Comparison of ENCODE assay signal across 16 cellular contexts in genomic region chr17:1880851-1881630, GRCh38. TPM values are rescaled to one million over a fixed set of nuclear protein-coding genes. Genes with fewer than 3 reads are reported as not detected.
DNase-seq lines count a peak whose midpoint lies in the region; ATAC-seq, FAIRE-seq and TF ChIP-seq lines count a peak whose summit lies in the region.
"Had no signal": no experiment of that assay in that cellular context is flagged by ENCODE, and none has a peak within 500 bp of the region (broad histone marks: within the 10 kb centered on the region; RNA-seq: fewer than 3 reads in every experiment).

No MANE protein-coding gene starts in this region.

- H3K27me3 ChIP-seq in CD4-positive, CD25-positive, alpha-beta regulatory T cell (ENCODE audit: control insufficient read depth, insufficient read depth, low read length): no peaks in the 10 kb centered on the region
- H3K27me3 ChIP-seq in WERI-Rb-1 (ENCODE audit: insufficient read depth, low read depth, severe bottlenecking): no peaks in the 10 kb centered on the region
- H3K27me3 ChIP-seq in osteoblast (ENCODE audit: insufficient read depth, low read length): no peaks in the 10 kb centered on the region

- H3K4me2 ChIP-seq in osteoblast (ENCODE audit: insufficient read depth, low read length): no peak overlapping the region

- no peaks in the 10 kb centered on the region for H3K9me3 ChIP-seq in CD4-positive, CD25-positive, alpha-beta regulatory T cell (ENCODE audit: control insufficient read depth in 2 of 2, low read length in 2 of 2)
- H3K9me3 ChIP-seq in WERI-Rb-1 (ENCODE audit: severe bottlenecking) (no peaks in the 10 kb centered on the region), osteoblast (ENCODE audit: low read depth, low read length) (peaks cover 2% of the 10 kb centered on the region)

- H3K36me3 ChIP-seq in CD4-positive, CD25-positive, alpha-beta regulatory T cell (ENCODE audit: control insufficient read depth, insufficient read depth, low read length): peaks cover 88% of the 10 kb centered on the region
- peaks cover 89% of the 10 kb centered on the region for H3K36me3 ChIP-seq in WERI-Rb-1
- H3K36me3 ChIP-seq in osteoblast (ENCODE audit: insufficient read depth, low read length): peaks cover 70% of the 10 kb centered on the region

- peaks cover 4 to 8% (median 6%) of the 10 kb centered on the region in 4 donors for H3K4me1 Mint-ChIP-seq in CD4-positive, CD25-positive, alpha-beta regulatory T cell
- H3K4me1 Mint-ChIP-seq in activated T-helper 17 cell treated with anti-CD3 and anti-CD28 coated beads, Interleukin-2, amount 50 U/mL, for 72 hours: no peaks in the 10 kb centered on the region
- H3K4me1 Mint-ChIP-seq: natural killer cell had no signal

- H2AFZ ChIP-seq in osteoblast (ENCODE audit: low read length): no peak overlapping the region

- no peaks in the 10 kb centered on the region for H4K20me1 ChIP-seq in osteoblast (ENCODE audit: insufficient read depth, low read length)

- no peaks in the 10 kb centered on the region for H3K79me2 ChIP-seq in osteoblast (ENCODE audit: insufficient read depth, low read length)

- H3K4me3 Mint-ChIP-seq in CD4-positive, CD25-positive, alpha-beta regulatory T cell: no peak overlapping the region
- no peak overlapping the region for H3K4me3 Mint-ChIP-seq in activated T-helper 17 cell treated with anti-CD3 and anti-CD28 coated beads, Interleukin-2, amount 50 U/mL, for 72 hours
- H3K4me3 Mint-ChIP-seq: natural killer cell had no signal

- H3K36me3 Mint-ChIP-seq in CD4-positive, CD25-positive, alpha-beta regulatory T cell: peaks cover 74% of the 10 kb centered on the region
- peaks cover 93% of the 10 kb centered on the region for H3K36me3 Mint-ChIP-seq in activated T-helper 17 cell treated with anti-CD3 and anti-CD28 coated beads, Interleukin-2, amount 50 U/mL, for 72 hours (ENCODE audit: low read depth)

- no peaks in the 10 kb centered on the region for H3K9me3 Mint-ChIP-seq in CD4-positive, CD25-positive, alpha-beta regulatory T cell
- H3K9me3 Mint-ChIP-seq in activated T-helper 17 cell treated with anti-CD3 and anti-CD28 coated beads, Interleukin-2, amount 50 U/mL, for 72 hours: no peaks in the 10 kb centered on the region
- H3K9me3 Mint-ChIP-seq: natural killer cell had no signal

- no peak for ATAC-seq in CD4-positive, CD25-positive, alpha-beta regulatory T cell (ENCODE audit: low read depth in 2 of 2)
- ATAC-seq in activated T-helper 17 cell treated with anti-CD3 and anti-CD28 coated beads, Interleukin-2, amount 50 U/mL, for 72 hours (replicated peaks): no peak
- ATAC-seq: left colon, natural killer cell had no signal

- TF ChIP-seq CTCF in WERI-Rb-1 (IDR thresholded peaks at IDR 0.05; ENCODE audit: low read depth, low read length): no peak
- no peak for TF ChIP-seq CTCF in osteoblast (IDR thresholded peaks at IDR 0.05; ENCODE audit: extremely low read depth, low read depth, low read length)

- no peaks in the 10 kb centered on the region for H3K27me3 Mint-ChIP-seq in CD4-positive, CD25-positive, alpha-beta regulatory T cell
- H3K27me3 Mint-ChIP-seq in activated T-helper 17 cell treated with anti-CD3 and anti-CD28 coated beads, Interleukin-2, amount 50 U/mL, for 72 hours: no peaks in the 10 kb centered on the region

- no peak overlapping the region for H3K4me3 ChIP-seq in CD4-positive, CD25-positive, alpha-beta regulatory T cell (ENCODE audit: low read depth, low read length)
- no peak overlapping the region for H3K4me3 ChIP-seq in WERI-Rb-1 (ENCODE audit: low read depth, low read length)
- H3K4me3 ChIP-seq in osteoblast (ENCODE audit: insufficient read depth, low read length): no peak overlapping the region

- H3K27ac ChIP-seq in CD4-positive, CD25-positive, alpha-beta regulatory T cell (ENCODE audit: insufficient read depth, low read length, poor library complexity, severe bottlenecking): no peak overlapping the region
- peak overlapping the region; percentile 79 for H3K27ac ChIP-seq in WERI-Rb-1
- no peak overlapping the region for H3K27ac ChIP-seq in osteoblast (ENCODE audit: low read depth, low read length)
- H3K27ac ChIP-seq: VCaP had no signal

- H3K4me1 ChIP-seq in CD4-positive, CD25-positive, alpha-beta regulatory T cell (ENCODE audit: control insufficient read depth, insufficient read depth, low read length, poor library complexity, severe bottlenecking): no peaks in the 10 kb centered on the region
- no peaks in the 10 kb centered on the region for H3K4me1 ChIP-seq in osteoblast (ENCODE audit: insufficient read depth, low read length)

- no peak for FAIRE-seq in frontal cortex (lab: Jason Lieb, UNC)
- FAIRE-seq: H1 had no signal

- peak overlapping the region in 2 of 3 donors; percentile 7 to 71 for H3K27ac Mint-ChIP-seq in CD4-positive, CD25-positive, alpha-beta regulatory T cell
- H3K27ac Mint-ChIP-seq in activated T-helper 17 cell treated with anti-CD3 and anti-CD28 coated beads, Interleukin-2, amount 50 U/mL, for 72 hours: no peak overlapping the region
- H3K27ac Mint-ChIP-seq: natural killer cell had no signal

- DNase-seq in CD4-positive, CD25-positive, alpha-beta regulatory T cell: no peak
- DNase-seq in WERI-Rb-1: no peak
- peak; percentile 33 to 37 for DNase-seq in frontal cortex (ENCODE audit: low spot score in 2 of 2)
- peak; percentile 85 for DNase-seq in osteoblast (ENCODE audit: insufficient read length, low spot score, missing footprints)
- no peak for DNase-seq in CD1c-positive myeloid dendritic cell (ENCODE audit: extremely low spot score)
- no peak for DNase-seq in SHP77 (lab: John Stamatoyannopoulos, UW)
- DNase-seq in NCI-H2081 treated with DMSO at 0.1 percent for 48 hours (lab: John Stamatoyannopoulos, UW): no peak
- DNase-seq: activated naive CD4-positive, alpha-beta T cell treated with Interleukin-2 at 50 U/mL for 16 hours; central memory CD4-positive, alpha-beta T cell; left colon; natural killer cell; NCI-H1048; stimulated activated naive CD4-positive, alpha-beta T cell had no signal

RNA-seq across cellular contexts. Expression of gene RPA1, which starts 51.2 kb away (rescaled TPM):
- total RNA-seq in CD4-positive, CD25-positive, alpha-beta regulatory T cell: 66.3 TPM
- polyA plus RNA-seq in CD4-positive, CD25-positive, alpha-beta regulatory T cell: 10 to 100 TPM; 69.7 to 94.5 (median 81.7) TPM
- total RNA-seq in frontal cortex (19.2 TPM), osteoblast (14.1 and 14.8 TPM in 2 replicates)
- total RNA-seq in activated T-helper 17 cell treated with anti-CD3 and anti-CD28 coated beads, Interleukin-2, amount 50 U/mL, for 72 hours: 100 to 1,000 TPM; 121 to 139 TPM

RNA-seq across cellular contexts. Expression of gene SMYD4, which starts 51.3 kb away (rescaled TPM):
- total RNA-seq in CD4-positive, CD25-positive, alpha-beta regulatory T cell: 25.8 TPM
- 10 to 100 TPM in 3 of 4 donors, 1 to 10 TPM in 1; 7.2 to 12.5 (median 12.2) TPM for polyA plus RNA-seq in CD4-positive, CD25-positive, alpha-beta regulatory T cell
- total RNA-seq in frontal cortex (8.6 TPM), osteoblast (10.1 and 10.6 TPM in 2 replicates)
- 10 to 100 TPM; 19.7 to 20.2 TPM for total RNA-seq in activated T-helper 17 cell treated with anti-CD3 and anti-CD28 coated beads, Interleukin-2, amount 50 U/mL, for 72 hours

Comparison
In these comparisons a context has a peak if more than half of its experiments do, and no peak if none do; other contexts are left out.
1. DNase-seq: peak in frontal cortex (2 of 2) and osteoblast (single experiment); none in CD4-positive, CD25-positive, alpha-beta regulatory T cell (0 of 3), WERI-Rb-1 (single experiment), CD1c-positive myeloid dendritic cell (single experiment), SHP77 (0 of 2) and NCI-H2081 treated with DMSO at 0.1 percent for 48 hours (single experiment).